ENCODE assay signal across 1 cellular context in genomic region chr12:105492591-105492990, GRCh38.
TF ChIP-seq lines count a peak whose summit lies in the region.

No MANE protein-coding gene starts in this region.

TF ChIP-seq in SK-N-SH, 30 proteins besides CTCF, POLR2A, EP300 and RAD21 (continued from another document):
- TF ChIP-seq REST (IDR thresholded peaks at IDR 0.05; ENCODE audit: low read depth, low read length), result no peak
- TF ChIP-seq RXRA (IDR thresholded peaks at IDR 0.05; ENCODE audit: borderline replicate concordance, low read depth), result peak; percentile 47; the same call in 1 of the 2 replicates
- 0 out of 2 replicates have a peak, but pooled peaks have one; percentile 45 for TF ChIP-seq POLR2AphosphoS5 (IDR thresholded peaks at IDR 0.05; ENCODE audit: low read depth, low read length)
- TF ChIP-seq YY1 (IDR thresholded peaks at IDR 0.05; ENCODE audit: low read depth), result no peak
- TF ChIP-seq GATA2 (CRISPR knock-in tag; IDR thresholded peaks at IDR 0.05), result no peak
- TF ChIP-seq JUND (IDR thresholded peaks at IDR 0.05), result no peak
- no peak for TF ChIP-seq MEF2A (IDR thresholded peaks at IDR 0.05; ENCODE audit: borderline replicate concordance, low read depth)
- TF ChIP-seq RCOR1 (IDR thresholded peaks at IDR 0.05; ENCODE audit: low read length), result no peak
- no peak; the same call in none of the 2 replicates for TF ChIP-seq PBX3 (IDR thresholded peaks at IDR 0.05)
- no peak for TF ChIP-seq FOXM1 (IDR thresholded peaks at IDR 0.05; ENCODE audit: low read depth)
- TF ChIP-seq RFX5 (IDR thresholded peaks at IDR 0.05; ENCODE audit: low read length), result no peak
- TF ChIP-seq ZBTB33 (IDR thresholded peaks at IDR 0.05; ENCODE audit: borderline replicate concordance, low read depth), result no peak
- TF ChIP-seq FOSL2 (IDR thresholded peaks at IDR 0.05; ENCODE audit: borderline replicate concordance, low read depth), result no peak
- no peak for TF ChIP-seq GABPA (IDR thresholded peaks at IDR 0.05; ENCODE audit: low read depth)
